2 cellular contexts compared by ENCODE assay signal in genomic region chr1:63914241-63914640, GRCh38.
TF ChIP-seq lines count a peak whose summit lies in the region.

No MANE protein-coding gene starts in this region.

TF ChIP-seq in HepG2, 621 proteins besides CTCF, POLR2A, EP300 and RAD21:
- no peak for TF ChIP-seq ZNF772 (CRISPR knock-in tag; IDR thresholded peaks at IDR 0.05)
- TF ChIP-seq ARID3A (IDR thresholded peaks at IDR 0.05; ENCODE audit: low read depth, low read length) = no peak
- TF ChIP-seq ZNF75D (CRISPR knock-in tag; IDR thresholded peaks at IDR 0.05; ENCODE audit: borderline replicate concordance) = no peak
- no peak for TF ChIP-seq ELF1 (CRISPR knock-in tag; IDR thresholded peaks at IDR 0.05)
- no peak for TF ChIP-seq GLI4 (CRISPR knock-in tag; IDR thresholded peaks at IDR 0.05; ENCODE audit: borderline replicate concordance)
- TF ChIP-seq ZMAT3 (CRISPR knock-in tag; conservative IDR thresholded peaks at IDR 0.05) = no peak
- no peak for TF ChIP-seq KDM2A (CRISPR knock-in tag; IDR thresholded peaks at IDR 0.05; ENCODE audit: borderline replicate concordance, low read depth)
- no peak for TF ChIP-seq JUND (CRISPR knock-in tag; IDR thresholded peaks at IDR 0.05)
- no peak for TF ChIP-seq CBX1 (IDR thresholded peaks at IDR 0.05; ENCODE audit: low read depth)
- TF ChIP-seq NFKB2 (CRISPR knock-in tag; IDR thresholded peaks at IDR 0.05; ENCODE audit: borderline replicate concordance) = no peak
- TF ChIP-seq ZNF496 (CRISPR knock-in tag; IDR thresholded peaks at IDR 0.05; ENCODE audit: insufficient replicate concordance) = no peak
- TF ChIP-seq ZZZ3 (CRISPR knock-in tag; IDR thresholded peaks at IDR 0.05; ENCODE audit: borderline replicate concordance) = no peak
- no peak for TF ChIP-seq RCOR2 (CRISPR knock-in tag; IDR thresholded peaks at IDR 0.05)
- TF ChIP-seq ZNF800 (CRISPR knock-in tag; IDR thresholded peaks at IDR 0.05) = no peak
- TF ChIP-seq ZNF558 (CRISPR knock-in tag; IDR thresholded peaks at IDR 0.05; ENCODE audit: borderline replicate concordance) = no peak

TF ChIP-seq in H1, 55 proteins besides CTCF, POLR2A, EP300 and RAD21:
- TF ChIP-seq CTBP2 (IDR thresholded peaks at IDR 0.05; ENCODE audit: borderline replicate concordance, insufficient read depth, insufficient read length, low read length) (no peak), CREB1 (IDR thresholded peaks at IDR 0.05) (no peak), EGR1 (IDR thresholded peaks at IDR 0.05; ENCODE audit: borderline replicate concordance, low read depth, low read length) (no peak), NRF1 (IDR thresholded peaks at IDR 0.05; ENCODE audit: low read depth, low read length) (no peak), SIN3A (conservative IDR thresholded peaks at IDR 0.05 in 1 of 2, IDR thresholded peaks at IDR 0.05 in 1 of 2; ENCODE audit: low read depth in 1 of 2, low read length in 2 of 2) (no peak), TCF12 (IDR thresholded peaks at IDR 0.05; ENCODE audit: low read depth, low read length) (no peak), TEAD4 (IDR thresholded peaks at IDR 0.05; ENCODE audit: low read depth, low read length) (no peak), CEBPB (IDR thresholded peaks at IDR 0.05; ENCODE audit: low read depth, low read length) (no peak), BCL11A (IDR thresholded peaks at IDR 0.05; ENCODE audit: low read depth in 2 of 2, low read length in 2 of 2) (no peak), RNF2 (IDR thresholded peaks at IDR 0.05; ENCODE audit: borderline replicate concordance, low read depth, low read length, missing control alignments, poor library complexity, severe bottlenecking) (no peak), NANOG (IDR thresholded peaks at IDR 0.05; ENCODE audit: insufficient read depth, low read depth, low read length, poor library complexity, severe bottlenecking) (no peak), ZNF274 (IDR thresholded peaks at IDR 0.05; ENCODE audit: borderline replicate concordance, extremely low read depth, low read length) (no peak), SIRT6 (IDR thresholded peaks at IDR 0.05; ENCODE audit: low read length) (no peak), EZH2 (IDR thresholded peaks at IDR 0.05; ENCODE audit: low read depth, low read length, severe bottlenecking) (no peak), SRF (IDR thresholded peaks at IDR 0.05; ENCODE audit: low read depth, low read length) (no peak), GABPA (IDR thresholded peaks at IDR 0.05; ENCODE audit: borderline replicate concordance, insufficient read depth, low read length) (no peak), RBBP5 (IDR thresholded peaks at IDR 0.05; ENCODE audit: borderline replicate concordance, low read depth, low read length) (no peak), RXRA (IDR thresholded peaks at IDR 0.05; ENCODE audit: insufficient read depth, low read depth, low read length) (no peak)
TF ChIP-seq in H1: peak in this region for 0.
